33 cellular contexts compared by ENCODE assay signal in the genomic region with DNA sequence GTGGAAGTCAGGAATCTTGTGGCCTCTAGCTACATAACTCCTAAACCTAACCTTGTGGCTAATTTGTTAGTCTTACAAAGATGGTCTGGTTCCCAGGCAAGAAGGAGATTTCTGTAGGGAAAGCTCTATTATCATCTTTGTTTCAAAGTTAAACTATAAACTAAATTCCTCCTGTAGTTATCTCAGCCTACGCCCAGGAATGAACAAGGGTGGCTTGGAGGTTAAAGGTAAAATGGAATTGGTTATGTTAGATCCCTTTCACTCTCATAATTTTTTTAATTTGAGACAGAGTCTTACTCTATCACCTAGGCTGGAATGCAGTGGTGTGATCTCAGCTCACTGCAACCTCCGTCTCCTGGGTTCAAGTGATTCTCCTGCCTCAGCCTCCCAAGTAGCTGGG.
"Had no signal": no experiment of that assay in that cellular context is flagged by ENCODE, and none has a peak within 500 bp of the region (broad histone marks: within the 10 kb centered on the region; RNA-seq: fewer than 3 reads in every experiment).

No MANE protein-coding gene starts in this region.

- H3K4me3 Mint-ChIP-seq: activated CD4-positive, alpha-beta memory T cell treated with anti-CD3 and anti-CD28 coated beads for 36 hours; activated CD4-positive, alpha-beta T cell treated with anti-CD3 and anti-CD28 coated beads for 36 hours; activated CD4-positive, alpha-beta T cell treated with anti-CD3 and anti-CD28 coated beads, Interleukin-2, amount 10 ng/mL, durations not matched to agents 24 days and 14 days; activated CD8-positive, alpha-beta memory T cell treated with anti-CD3 and anti-CD28 coated beads, Interleukin-2, amount 10 ng/mL, durations not matched to agents 7 days and 5 days; activated CD8-positive, alpha-beta T cell treated with anti-CD3 and anti-CD28 coated beads, Interleukin-2, amount 10 ng/mL, durations not matched to agents 7 days and 5 days; activated naive CD4-positive, alpha-beta T cell treated with anti-CD3 and anti-CD28 coated beads for 36 hours; activated naive CD4-positive, alpha-beta T cell treated with anti-CD3 and anti-CD28 coated beads, Interleukin-2, amount 50 U/mL, for 24 hours; activated naive CD8-positive, alpha-beta T cell treated with anti-CD3 and anti-CD28 coated beads for 36 hours; activated naive CD8-positive, alpha-beta T cell treated with anti-CD3 and anti-CD28 coated beads, Interleukin-2, amount 50 U/mL, for 24 hours; activated T-helper 1 cell treated with anti-CD3 and anti-CD28 coated beads, Interleukin-12 subunit alpha, Interleukin-12 subunit beta, Interleukin-2, Interleukin-4 antibody, amounts not matched to agents 30 ng/mL and 10 ng/mL and 1 ng/mL, durations not matched to agents 14 hours and 24 hours and 36 hours; dendritic cell treated with granulocyte-macrophage colony-stimulating factor and Interleukin-4, amounts not matched to agents 40 ng/mL and 50 ng/mL, for 4 days; endodermal cell; T-helper 17 cell; T-helper 2 cell treated with Interferon-gamma antibody and Interleukin-4, amounts not matched to agents 5 μg/mL and 100 μg/mL, for 36 hours had no signal

- H3K36me3 ChIP-seq: adrenal gland had no signal

- H3K4me1 Mint-ChIP-seq: activated CD4-positive, alpha-beta T cell treated with anti-CD3 and anti-CD28 coated beads for 36 hours; activated CD4-positive, alpha-beta T cell treated with anti-CD3 and anti-CD28 coated beads, Interleukin-2, amount 10 ng/mL, durations not matched to agents 24 days and 14 days; activated CD8-positive, alpha-beta memory T cell treated with anti-CD3 and anti-CD28 coated beads, Interleukin-2, amount 10 ng/mL, durations not matched to agents 7 days and 5 days; activated naive CD4-positive, alpha-beta T cell treated with anti-CD3 and anti-CD28 coated beads, Interleukin-2, amount 50 U/mL, for 24 hours; endodermal cell; T-helper 17 cell had no signal

- H3K4me1 ChIP-seq: adrenal gland, body of pancreas had no signal

- H3K27ac Mint-ChIP-seq: activated CD4-positive, alpha-beta memory T cell treated with anti-CD3 and anti-CD28 coated beads for 36 hours; activated CD4-positive, alpha-beta T cell treated with anti-CD3 and anti-CD28 coated beads for 36 hours; activated CD4-positive, alpha-beta T cell treated with anti-CD3 and anti-CD28 coated beads, Interleukin-2, amount 10 ng/mL, durations not matched to agents 24 days and 14 days; activated CD8-positive, alpha-beta memory T cell treated with anti-CD3 and anti-CD28 coated beads, Interleukin-2, amount 10 ng/mL, durations not matched to agents 7 days and 5 days; activated CD8-positive, alpha-beta T cell treated with anti-CD3 and anti-CD28 coated beads, Interleukin-2, amount 10 ng/mL, durations not matched to agents 7 days and 5 days; activated naive CD4-positive, alpha-beta T cell treated with anti-CD3 and anti-CD28 coated beads for 36 hours; activated naive CD4-positive, alpha-beta T cell treated with anti-CD3 and anti-CD28 coated beads, Interleukin-2, amount 50 U/mL, for 24 hours; activated naive CD8-positive, alpha-beta T cell treated with anti-CD3 and anti-CD28 coated beads for 36 hours; activated naive CD8-positive, alpha-beta T cell treated with anti-CD3 and anti-CD28 coated beads, Interleukin-2, amount 50 U/mL, for 24 hours; activated T-helper 1 cell treated with anti-CD3 and anti-CD28 coated beads, Interleukin-12 subunit alpha, Interleukin-12 subunit beta, Interleukin-2, Interleukin-4 antibody, amounts not matched to agents 30 ng/mL and 10 ng/mL and 1 ng/mL, durations not matched to agents 14 hours and 24 hours and 36 hours; activated T-helper 2 cell treated with anti-CD3 and anti-CD28 coated beads, Interferon-gamma antibody, Interleukin-2, Interleukin-4, amounts not matched to agents 10 μg/mL and 5 μg/mL and 100 μg/mL, durations not matched to agents 14 hours and 24 hours and 36 hours; dendritic cell treated with granulocyte-macrophage colony-stimulating factor and Interleukin-4, amounts not matched to agents 40 ng/mL and 50 ng/mL, for 4 days; endodermal cell; T-helper 17 cell; T-helper 2 cell treated with Interferon-gamma antibody and Interleukin-4, amounts not matched to agents 5 μg/mL and 100 μg/mL, for 36 hours had no signal

- H3K27me3 ChIP-seq: adrenal gland, body of pancreas, dorsolateral prefrontal cortex had no signal

- H3K27ac ChIP-seq: adrenal gland, body of pancreas, coronary artery, dorsolateral prefrontal cortex had no signal

- H3K4me3 ChIP-seq: adrenal gland, body of pancreas, coronary artery, dorsolateral prefrontal cortex had no signal

- ATAC-seq: activated CD4-positive, alpha-beta T cell treated with anti-CD3 and anti-CD28 coated beads for 36 hours; activated CD8-positive, alpha-beta memory T cell treated with anti-CD3 and anti-CD28 coated beads, Interleukin-2, amount 10 ng/mL, durations not matched to agents 7 days and 5 days; activated CD8-positive, alpha-beta T cell treated with anti-CD3 and anti-CD28 coated beads, Interleukin-2, amount 10 ng/mL, durations not matched to agents 7 days and 5 days; activated naive CD8-positive, alpha-beta T cell treated with anti-CD3 and anti-CD28 coated beads, Interleukin-2, amount 50 U/mL, for 24 hours; body of pancreas; T-helper 17 cell had no signal

- H3K9me3 ChIP-seq: adrenal gland, body of pancreas had no signal

- H3K27me3 Mint-ChIP-seq: activated CD4-positive, alpha-beta memory T cell treated with anti-CD3 and anti-CD28 coated beads for 36 hours; activated CD4-positive, alpha-beta T cell treated with anti-CD3 and anti-CD28 coated beads for 36 hours; activated CD4-positive, alpha-beta T cell treated with anti-CD3 and anti-CD28 coated beads, Interleukin-2, amount 10 ng/mL, durations not matched to agents 24 days and 14 days; activated CD8-positive, alpha-beta memory T cell treated with anti-CD3 and anti-CD28 coated beads, Interleukin-2, amount 10 ng/mL, durations not matched to agents 7 days and 5 days; activated naive CD4-positive, alpha-beta T cell treated with anti-CD3 and anti-CD28 coated beads, Interleukin-2, amount 50 U/mL, for 24 hours; activated naive CD8-positive, alpha-beta T cell treated with anti-CD3 and anti-CD28 coated beads for 36 hours; activated naive CD8-positive, alpha-beta T cell treated with anti-CD3 and anti-CD28 coated beads, Interleukin-2, amount 50 U/mL, for 24 hours; dendritic cell treated with granulocyte-macrophage colony-stimulating factor and Interleukin-4, amounts not matched to agents 40 ng/mL and 50 ng/mL, for 4 days; T-helper 17 cell had no signal

- DNase-seq: activated CD4-positive, alpha-beta memory T cell treated with anti-CD3 and anti-CD28 coated beads for 36 hours; activated CD4-positive, alpha-beta T cell treated with anti-CD3 and anti-CD28 coated beads for 36 hours; activated CD4-positive, alpha-beta T cell treated with anti-CD3 and anti-CD28 coated beads, Interleukin-2, amount 10 ng/mL, durations not matched to agents 24 days and 14 days; activated CD4-positive, CD25-positive, alpha-beta regulatory T cell; activated CD4-positive, CD25-positive, alpha-beta regulatory T cell treated with anti-CD3 and anti-CD28 coated beads, Interleukin-2, amount 50 U/mL, for 72 hours; activated CD8-positive, alpha-beta memory T cell treated with anti-CD3 and anti-CD28 coated beads, Interleukin-2, amount 10 ng/mL, durations not matched to agents 7 days and 5 days; activated CD8-positive, alpha-beta memory T cell treated with anti-CD3 and anti-CD28 coated beads, Interleukin-2, amount 50 U/mL, for 4 hours; activated CD8-positive, alpha-beta T cell treated with anti-CD3 and anti-CD28 coated beads, Interleukin-2, amount 10 ng/mL, durations not matched to agents 7 days and 5 days; activated effector memory CD4-positive, alpha-beta T cell treated with anti-CD3 and anti-CD28 coated beads, Interleukin-2, amount 50 U/mL, for 16 hours; activated naive CD4-positive, alpha-beta T cell treated with anti-CD3 and anti-CD28 coated beads for 36 hours; activated naive CD8-positive, alpha-beta T cell treated with anti-CD3 and anti-CD28 coated beads for 36 hours; activated naive CD8-positive, alpha-beta T cell treated with anti-CD3 and anti-CD28 coated beads, Interleukin-2, amount 50 U/mL, for 24 hours; activated T-cell treated with anti-CD3 and anti-CD28 coated beads, Interleukin-2, amount 50 U/mL, for 1 hour; activated T-cell treated with anti-CD3 and anti-CD28 coated beads, Interleukin-2, amount 50 U/mL, for 48 hours; adrenal gland; amygdala; aorta; body of pancreas; caudate nucleus; cerebellar nuclear complex; dorsolateral prefrontal cortex; effector memory CD4-positive, alpha-beta T cell; endodermal cell; foreskin fibroblast; T-helper 1 cell; T-helper 17 cell; T1000 had no signal
